8 cellular contexts compared by ENCODE assay signal in the genomic region with DNA sequence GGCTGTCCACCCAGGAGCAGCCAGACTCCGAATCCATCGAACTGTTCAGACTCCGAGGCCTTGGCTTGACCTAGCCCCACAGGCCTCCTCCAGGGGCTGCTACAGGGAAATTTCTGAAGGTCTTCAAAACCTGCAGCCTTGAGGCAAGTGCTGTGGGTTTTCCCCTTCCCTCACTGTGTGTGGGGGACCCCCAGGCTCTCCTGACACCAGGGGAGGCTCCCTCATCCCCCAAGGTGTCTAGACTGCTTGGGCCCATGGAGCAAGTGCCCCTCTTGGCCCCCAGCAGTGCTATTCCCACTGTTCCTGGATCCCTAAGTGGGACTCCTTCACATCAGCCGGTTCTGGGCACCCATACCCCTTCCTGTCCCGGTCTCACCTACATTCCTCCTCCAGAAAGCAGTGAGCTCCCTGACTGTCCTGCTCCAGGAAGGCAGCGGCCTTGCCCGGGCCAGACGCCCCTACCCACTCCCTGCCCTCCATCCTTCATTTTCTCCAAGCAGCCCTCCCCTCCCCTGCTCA. TPM values are rescaled to one million over a fixed set of nuclear protein-coding genes. Genes with fewer than 3 reads are reported as not detected.
DNase-seq lines count a peak whose midpoint lies in the region; ATAC-seq and TF ChIP-seq lines count a peak whose summit lies in the region.

No MANE protein-coding gene starts in this region.

- H3K9ac ChIP-seq in mucosa of stomach (ENCODE audit: low read length): peak overlapping the region; percentile 67

- WGBS in heart right ventricle, 2 donors: 45 to 54% methylated on average over 8 of the region's 8 CpGs
- WGBS in aorta, 2 donors: 24 to 37% methylated on average over 8 of the region's 8 CpGs

- H3K4me1 ChIP-seq in heart right ventricle (peaks cover 2 to 49% (median 24%) of the 10 kb centered on the region in 9 donors), mucosa of stomach (ENCODE audit: control insufficient read depth, insufficient read depth, low read length) (peaks cover 61% of the 10 kb centered on the region), aorta (ENCODE audit: control insufficient read depth in 1 of 2, insufficient read depth in 2 of 2, low read length in 2 of 2) (no peaks in the 10 kb centered on the region)

- H3K27me3 ChIP-seq in heart right ventricle (no peaks in the 10 kb centered on the region), mucosa of stomach (ENCODE audit: control insufficient read depth, insufficient read depth, low read length) (no peaks in the 10 kb centered on the region), aorta (ENCODE audit: control insufficient read depth in 1 of 2, insufficient read depth in 2 of 2, low read length in 1 of 2) (no peaks in the 10 kb centered on the region)

- H3K9me3 ChIP-seq in heart right ventricle (no peaks in the 10 kb centered on the region), mucosa of stomach (ENCODE audit: control insufficient read depth, low read length) (no peaks in the 10 kb centered on the region), aorta (ENCODE audit: control insufficient read depth, low read length) (no peaks in the 10 kb centered on the region)

- no peak for TF ChIP-seq CTCF in heart right ventricle (IDR thresholded peaks at IDR 0.05)

- H3K36me3 ChIP-seq in heart right ventricle (peaks cover 0 to 7% (median 0%) of the 10 kb centered on the region in 9 donors), mucosa of stomach (ENCODE audit: control insufficient read depth, insufficient read depth, low read length) (no peaks in the 10 kb centered on the region), aorta (ENCODE audit: control insufficient read depth in 1 of 2, insufficient read depth in 2 of 2, low read length in 1 of 2) (no peaks in the 10 kb centered on the region)

- ATAC-seq in heart right ventricle: peak in 3 of 8 donors; percentile 1 to 10 (median 8)
- no peak for ATAC-seq in Right ventricle myocardium superior (ENCODE audit: poor library complexity)
- ATAC-seq in aorta (ENCODE audit: low FRiP score): no peak

- H3K4me3 ChIP-seq in heart right ventricle: peak overlapping the region; percentile 29 to 76 (median 66)
- H3K4me3 ChIP-seq in mucosa of stomach (ENCODE audit: low read length): no peak overlapping the region
- peak overlapping the region in 1 of 2 donors; percentile 54 for H3K4me3 ChIP-seq in aorta (ENCODE audit: low read length in 2 of 2)

- DNase-seq in heart right ventricle (no peak), Right ventricle myocardium superior (no peak), caudate nucleus (lab: John Stamatoyannopoulos, UW) (no peak), aorta (peak; percentile 27 to 64), HCEC 1CT (no peak), kidney tubule cell (ENCODE audit: low spot score) (no peak), HT-29 (ENCODE audit: low spot score) (no peak)

- H3K27ac ChIP-seq in heart right ventricle (peak overlapping the region in 6 of 10 donors; percentile 69 to 82 (median 80)), caudate nucleus (ENCODE audit: low read depth, low read length) (peak overlapping the region; percentile 82), aorta (ENCODE audit: low read depth in 1 of 2, low read length in 2 of 2) (no peak overlapping the region)

- intact Hi-C loops in heart right ventricle (cut with DNase I): no loop called here
- intact Hi-C loops in Right ventricle myocardium superior (cut with DNase I): no loop called here
- intact Hi-C loops in aorta (cut with DNase I): loop anchor here in 1 of 2 donors (1.0 kb wide), 1 partner anchor 18 kb away; no protein-coding TSS in a partner anchor

RNA-seq across cellular contexts. Expression of gene PAQR7, which starts 0.8 kb away (rescaled TPM):
- total RNA-seq in heart right ventricle (1 to 10 TPM; 1.2 to 3.8 (median 2.2) TPM), Right ventricle myocardium superior (2.2 TPM), aorta (10 to 100 TPM in 1 of 2 donors, 1 to 10 TPM in 1; 6.4 to 11.3 TPM)
- polyA plus RNA-seq in heart right ventricle (1 to 10 TPM; 1.2 to 1.4 TPM), aorta (1 to 10 TPM; 7.9 to 8.5 TPM)
- total RNA-seq in HT-29 (2014; rRNA removed; shearing (Covaris generic)): 4.0 and 5.7 TPM in 2 replicates

RNA-seq across cellular contexts. Expression of gene AUNIP, which starts 15.4 kb away (rescaled TPM):
- total RNA-seq in heart right ventricle (under 1 TPM in 2 of 10 donors, not detected in 8; 0.21 to 0.25 TPM), Right ventricle myocardium superior (0.11 TPM), aorta (not detected)
- polyA plus RNA-seq in heart right ventricle (under 1 TPM in 1 of 2 donors, not detected in 1; 0.04 TPM), aorta (not detected)
- total RNA-seq in HT-29 (2014; rRNA removed; shearing (Covaris generic)): 8.3 and 11.4 TPM in 2 replicates

RNA-seq across cellular contexts. Expression of gene STMN1, which starts 31.5 kb away (rescaled TPM):
- 10 to 100 TPM; 16.0 to 85.7 (median 48.7) TPM for total RNA-seq in heart right ventricle
- 10 to 100 TPM; 16.2 to 49.9 TPM for polyA plus RNA-seq in heart right ventricle
- total RNA-seq in Right ventricle myocardium superior: 24.2 TPM
- total RNA-seq in aorta: 10 to 100 TPM; 34.5 to 37.6 TPM
- 10 to 100 TPM; 28.2 to 56.1 TPM for polyA plus RNA-seq in aorta
- total RNA-seq in HT-29 (2014; rRNA removed; shearing (Covaris generic)): 80.1 and 83.8 TPM in 2 replicates

RNA-seq across cellular contexts. Expression of gene MTFR1L, which starts 54.9 kb away (rescaled TPM):
- total RNA-seq in heart right ventricle (100 to 1,000 TPM; 141 to 264 (median 226) TPM), Right ventricle myocardium superior (222 TPM), aorta (10 to 100 TPM; 54.0 to 59.6 TPM)
- polyA plus RNA-seq in heart right ventricle (100 to 1,000 TPM in 1 of 2 donors, 10 to 100 TPM in 1; 91.1 to 176 TPM), aorta (10 to 100 TPM; 52.2 to 72.3 TPM)
- total RNA-seq in HT-29 (2014; rRNA removed; shearing (Covaris generic)): 13.6 and 22.0 TPM in 2 replicates

Comparison
In these comparisons a context has a peak if more than half of its experiments do, and no peak if none do; other contexts are left out.
1. DNase-seq: peak in aorta (2 of 2); none in heart right ventricle (0 of 2), Right ventricle myocardium superior (single experiment), caudate nucleus (0 of 61), HCEC 1CT (single experiment), kidney tubule cell (single experiment) and HT-29 (single experiment).
2. H3K27ac ChIP-seq: peak in heart right ventricle (6 of 10) and caudate nucleus (single experiment); none in aorta (0 of 2).